Comparison of ENCODE assay signal across 8 cellular contexts in the genomic region with DNA sequence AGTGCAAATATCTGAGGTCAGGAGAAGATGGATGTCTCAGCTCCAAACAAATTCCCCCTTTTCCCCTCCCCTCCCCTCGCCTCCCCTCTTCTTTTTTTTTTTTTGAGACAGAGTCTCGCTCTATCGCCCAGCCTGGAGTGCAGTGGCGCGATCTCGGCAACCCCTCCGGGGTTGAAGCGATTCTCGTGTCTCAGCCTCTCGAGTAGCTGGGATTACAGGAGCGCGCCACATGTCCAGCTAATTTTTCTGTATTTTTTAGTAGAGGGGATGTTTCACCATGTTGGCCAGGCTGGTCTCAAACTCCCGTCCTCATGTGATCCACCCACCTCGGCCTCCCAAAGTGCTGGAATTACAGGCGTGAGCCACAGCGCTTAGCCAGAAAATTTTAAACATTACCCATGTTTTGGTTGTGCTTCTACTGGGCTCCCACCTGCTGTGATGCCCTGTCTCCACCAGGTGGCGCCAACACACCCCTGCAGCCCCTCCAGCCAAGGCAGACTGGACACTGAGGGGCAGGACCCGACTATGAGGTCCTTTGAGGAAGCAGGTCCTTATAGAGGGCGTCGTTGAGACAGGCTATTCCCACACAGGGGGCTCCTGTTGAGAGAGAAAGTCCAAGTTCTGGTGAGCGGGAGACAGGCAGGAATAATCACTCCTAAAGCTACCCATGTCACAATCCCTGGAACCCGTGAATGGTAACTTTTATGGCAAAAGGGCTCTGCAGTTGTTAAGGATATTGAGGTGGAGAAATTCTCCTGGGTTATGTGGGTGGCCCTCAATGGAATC. TPM values are rescaled to one million over a fixed set of nuclear protein-coding genes. Genes with fewer than 3 reads are reported as not detected.
DNase-seq lines count a peak whose midpoint lies in the region; ATAC-seq and TF ChIP-seq lines count a peak whose summit lies in the region.

No MANE protein-coding gene starts in this region.

- ATAC-seq in SK-N-SH treated with all-trans-retinoic acid at 6 μM for 48 hours (peak; percentile 97), HG03565 (IDR thresholded peaks at IDR 0.05; ENCODE audit: unreplicated experiment) (no peak)

- peaks cover 11% of the 10 kb centered on the region for H3K4me1 Mint-ChIP-seq in activated naive CD4-positive, alpha-beta T cell treated with anti-CD3 and anti-CD28 coated beads for 36 hours (ENCODE audit: low read depth)
- H3K4me1 Mint-ChIP-seq in glutamatergic neuron (ENCODE audit: low read depth, unreplicated experiment) = no peaks in the 10 kb centered on the region
- H3K4me1 Mint-ChIP-seq in type B pancreatic cell (ENCODE audit: unreplicated experiment) = no peaks in the 10 kb centered on the region

- H3K36me3 Mint-ChIP-seq in activated naive CD4-positive, alpha-beta T cell treated with anti-CD3 and anti-CD28 coated beads for 36 hours (ENCODE audit: low read depth) = no peaks in the 10 kb centered on the region
- no peaks in the 10 kb centered on the region for H3K36me3 Mint-ChIP-seq in glutamatergic neuron (ENCODE audit: unreplicated experiment)
- no peaks in the 10 kb centered on the region for H3K36me3 Mint-ChIP-seq in type B pancreatic cell

- H3K4me3 Mint-ChIP-seq in activated naive CD4-positive, alpha-beta T cell treated with anti-CD3 and anti-CD28 coated beads for 36 hours = peak overlapping the region; percentile 77
- no peak overlapping the region for H3K4me3 Mint-ChIP-seq in glutamatergic neuron (ENCODE audit: unreplicated experiment)
- H3K4me3 Mint-ChIP-seq in type B pancreatic cell = peak overlapping the region; percentile 69

- CTCF ChIA-PET in activated naive CD4-positive, alpha-beta T cell treated with anti-CD3 and anti-CD28 coated beads for 36 hours (lab: Charles Lee) = interaction anchor here (0.6 to 9.5 kb wide), 34 partner anchors 8 to 326 kb away, joined by 3 to 185 read pairs (median 4); partner anchors contain the start of genes CEACAM21 and DMAC2

- TF ChIP-seq CTCF in GM12801 (IDR thresholded peaks at IDR 0.05; ENCODE audit: extremely low read depth, insufficient read length) = peak; percentile 78
- TF ChIP-seq CTCF in glutamatergic neuron (IDR thresholded peaks at IDR 0.05; ENCODE audit: partially characterized antibody, unreplicated experiment) = peak; percentile 98
- peak; percentile 97 for TF ChIP-seq CTCF in type B pancreatic cell (conservative IDR thresholded peaks at IDR 0.05)

- H3K9me3 Mint-ChIP-seq in activated naive CD4-positive, alpha-beta T cell treated with anti-CD3 and anti-CD28 coated beads for 36 hours = no peaks in the 10 kb centered on the region
- H3K9me3 Mint-ChIP-seq in glutamatergic neuron (ENCODE audit: unreplicated experiment) (no peaks in the 10 kb centered on the region), type B pancreatic cell (no peaks in the 10 kb centered on the region)

- H3K27ac Mint-ChIP-seq in activated naive CD4-positive, alpha-beta T cell treated with anti-CD3 and anti-CD28 coated beads for 36 hours = peak overlapping the region; percentile 56
- H3K27ac Mint-ChIP-seq in glutamatergic neuron (ENCODE audit: unreplicated experiment) (no peak overlapping the region), type B pancreatic cell (no peak overlapping the region)

- DNase-seq in KG1 (lab: John Stamatoyannopoulos, UW) (peak; percentile 40), glutamatergic neuron (peak; percentile 89), pons (ENCODE audit: low spot score) (peak; percentile 66), type B pancreatic cell (ENCODE audit: extremely low spot score, unreplicated experiment) (peak; percentile 82)
- DNase-seq in activated naive CD4-positive, alpha-beta T cell treated with anti-CD3 and anti-CD28 coated beads for 36 hours = peak; percentile 84

- intact Hi-C loops in activated naive CD4-positive, alpha-beta T cell treated with anti-CD3 and anti-CD28 coated beads for 36 hours (cut with micrococcal nuclease) = loop anchor here (1.0 to 5.0 kb wide), 6 partner anchors 68 to 247 kb away; no protein-coding TSS in a partner anchor

- no peaks in the 10 kb centered on the region for H3K27me3 Mint-ChIP-seq in activated naive CD4-positive, alpha-beta T cell treated with anti-CD3 and anti-CD28 coated beads for 36 hours (ENCODE audit: low read depth)
- peaks cover 8% of the 10 kb centered on the region for H3K27me3 Mint-ChIP-seq in glutamatergic neuron (ENCODE audit: unreplicated experiment)
- H3K27me3 Mint-ChIP-seq in type B pancreatic cell = peaks cover 37% of the 10 kb centered on the region

TF ChIP-seq in SK-N-SH treated with all-trans-retinoic acid at 6 μM for 48 hours, 23 proteins besides CTCF, POLR2A, EP300 and RAD21 (continues in another document):
- TF ChIP-seq ARNTL (CRISPR knock-in tag; IDR thresholded peaks at IDR 0.05; ENCODE audit: borderline replicate concordance, low read depth) (no peak), ESRRG (CRISPR knock-in tag; IDR thresholded peaks at IDR 0.05) (no peak), PPARA (CRISPR knock-in tag; IDR thresholded peaks at IDR 0.05; ENCODE audit: borderline replicate concordance) (no peak), TSHZ2 (CRISPR knock-in tag; IDR thresholded peaks at IDR 0.05) (no peak), CSDC2 (CRISPR knock-in tag; IDR thresholded peaks at IDR 0.05) (no peak)
- TF ChIP-seq, protein P1, sequence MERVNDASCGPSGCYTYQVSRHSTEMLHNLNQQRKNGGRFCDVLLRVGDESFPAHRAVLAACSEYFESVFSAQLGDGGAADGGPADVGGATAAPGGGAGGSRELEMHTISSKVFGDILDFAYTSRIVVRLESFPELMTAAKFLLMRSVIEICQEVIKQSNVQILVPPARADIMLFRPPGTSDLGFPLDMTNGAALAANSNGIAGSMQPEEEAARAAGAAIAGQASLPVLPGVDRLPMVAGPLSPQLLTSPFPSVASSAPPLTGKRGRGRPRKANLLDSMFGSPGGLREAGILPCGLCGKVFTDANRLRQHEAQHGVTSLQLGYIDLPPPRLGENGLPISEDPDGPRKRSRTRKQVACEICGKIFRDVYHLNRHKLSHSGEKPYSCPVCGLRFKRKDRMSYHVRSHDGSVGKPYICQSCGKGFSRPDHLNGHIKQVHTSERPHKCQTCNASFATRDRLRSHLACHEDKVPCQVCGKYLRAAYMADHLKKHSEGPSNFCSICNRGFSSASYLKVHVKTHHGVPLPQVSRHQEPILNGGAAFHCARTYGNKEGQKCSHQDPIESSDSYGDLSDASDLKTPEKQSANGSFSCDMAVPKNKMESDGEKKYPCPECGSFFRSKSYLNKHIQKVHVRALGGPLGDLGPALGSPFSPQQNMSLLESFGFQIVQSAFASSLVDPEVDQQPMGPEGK (CRISPR knock-in tag; IDR thresholded peaks at IDR 0.05; ENCODE audit: borderline replicate concordance) = no peak
- TF ChIP-seq, protein P2, sequence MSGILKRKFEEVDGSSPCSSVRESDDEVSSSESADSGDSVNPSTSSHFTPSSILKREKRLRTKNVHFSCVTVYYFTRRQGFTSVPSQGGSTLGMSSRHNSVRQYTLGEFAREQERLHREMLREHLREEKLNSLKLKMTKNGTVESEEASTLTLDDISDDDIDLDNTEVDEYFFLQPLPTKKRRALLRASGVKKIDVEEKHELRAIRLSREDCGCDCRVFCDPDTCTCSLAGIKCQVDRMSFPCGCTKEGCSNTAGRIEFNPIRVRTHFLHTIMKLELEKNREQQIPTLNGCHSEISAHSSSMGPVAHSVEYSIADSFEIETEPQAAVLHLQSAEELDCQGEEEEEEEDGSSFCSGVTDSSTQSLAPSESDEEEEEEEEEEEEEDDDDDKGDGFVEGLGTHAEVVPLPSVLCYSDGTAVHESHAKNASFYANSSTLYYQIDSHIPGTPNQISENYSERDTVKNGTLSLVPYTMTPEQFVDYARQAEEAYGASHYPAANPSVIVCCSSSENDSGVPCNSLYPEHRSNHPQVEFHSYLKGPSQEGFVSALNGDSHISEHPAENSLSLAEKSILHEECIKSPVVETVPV (CRISPR knock-in tag; IDR thresholded peaks at IDR 0.05) = no peak

RNA-seq across cellular contexts. Expression of gene ERICH4, which starts 6.3 kb away (rescaled TPM):
- not detected for total RNA-seq in activated naive CD4-positive, alpha-beta T cell treated with anti-CD3 and anti-CD28 coated beads for 36 hours
- total RNA-seq in glutamatergic neuron (ENCODE audit: unreplicated experiment) = not detected
- total RNA-seq in type B pancreatic cell (ENCODE audit: low replicate concordance) = 0.56 and 0.81 TPM in 2 replicates

RNA-seq across cellular contexts. Expression of gene DMAC2, which starts 9.6 kb away (rescaled TPM):
- 10 to 100 TPM; 51.5 to 53.8 TPM for total RNA-seq in activated naive CD4-positive, alpha-beta T cell treated with anti-CD3 and anti-CD28 coated beads for 36 hours
- 99.4 TPM for total RNA-seq in glutamatergic neuron (ENCODE audit: unreplicated experiment)
- total RNA-seq in type B pancreatic cell (ENCODE audit: low replicate concordance) = 43.8 and 57.4 TPM in 2 replicates

RNA-seq across cellular contexts. Expression of gene B3GNT8, which starts 22.1 kb away (rescaled TPM):
- total RNA-seq in activated naive CD4-positive, alpha-beta T cell treated with anti-CD3 and anti-CD28 coated beads for 36 hours = under 1 TPM in 1 of 2 experiments, not detected in 1; 0.29 TPM
- 15.9 TPM for total RNA-seq in glutamatergic neuron (ENCODE audit: unreplicated experiment)
- total RNA-seq in type B pancreatic cell (ENCODE audit: low replicate concordance) = 9.3 and 13.0 TPM in 2 replicates

RNA-seq across cellular contexts. Expression of gene BCKDHA, which starts 51.7 kb away (rescaled TPM):
- 10 to 100 TPM; 18.2 to 21.7 TPM for total RNA-seq in activated naive CD4-positive, alpha-beta T cell treated with anti-CD3 and anti-CD28 coated beads for 36 hours
- total RNA-seq in glutamatergic neuron (ENCODE audit: unreplicated experiment) = 11.0 TPM
- 7.5 and 11.7 TPM in 2 replicates for total RNA-seq in type B pancreatic cell (ENCODE audit: low replicate concordance)

RNA-seq across cellular contexts. Expression of gene EXOSC5, which starts 52.1 kb away (rescaled TPM):
- 10 to 100 TPM; 47.5 to 51.7 TPM for total RNA-seq in activated naive CD4-positive, alpha-beta T cell treated with anti-CD3 and anti-CD28 coated beads for 36 hours
- total RNA-seq in glutamatergic neuron (ENCODE audit: unreplicated experiment) (18.2 TPM), type B pancreatic cell (ENCODE audit: low replicate concordance) (11.4 and 20.2 TPM in 2 replicates)
